In genomic region chr7:40827217-40828085, GRCh38 we compare ENCODE assay signal across 9 cellular contexts.
A peak's percentile ranks its signal among the peaks of the same experiment; 100 is the strongest.
DNase-seq lines count a peak whose midpoint lies in the region; TF ChIP-seq lines count a peak whose summit lies in the region.
"Had no signal": no experiment of that assay in that cellular context is flagged by ENCODE, and none has a peak within 500 bp of the region (broad histone marks: within the 10 kb centered on the region; RNA-seq: fewer than 3 reads in every experiment).

No MANE protein-coding gene starts in this region.

- H3K4me1 ChIP-seq in HUES6 (ENCODE audit: control insufficient read depth, insufficient read depth, low read length): peaks cover 22% of the 10 kb centered on the region
- no peaks in the 10 kb centered on the region for H3K4me1 ChIP-seq in thymus (ENCODE audit: control insufficient read depth, insufficient read depth, low read length)
- H3K4me1 ChIP-seq: left lung had no signal

- POLR2A ChIA-PET in MCF 10A (lab: Yijun Ruan, JAX): interaction anchor here (0.6 to 1.7 kb wide), 6 partner anchors 8 to 159 kb away, joined by 3 to 7 read pairs (median 3); no protein-coding TSS in a partner anchor

- peak overlapping the region; percentile 77 for H3K27ac Mint-ChIP-seq in MCF 10A (ENCODE audit: low read depth, unreplicated experiment)

- H3K27me3 ChIP-seq in HUES6 (ENCODE audit: control insufficient read depth, insufficient read depth, low read length): no peaks in the 10 kb centered on the region
- no peaks in the 10 kb centered on the region for H3K27me3 ChIP-seq in thymus (ENCODE audit: control insufficient read depth, insufficient read depth)
- H3K27me3 ChIP-seq: left lung had no signal

- no peak for TF ChIP-seq CTCF in MCF 10A (IDR thresholded peaks at IDR 0.05; ENCODE audit: unreplicated experiment)

- no peak overlapping the region for H3K4me3 Mint-ChIP-seq in MCF 10A (ENCODE audit: unreplicated experiment)

- H3K27me3 Mint-ChIP-seq in MCF 10A (ENCODE audit: insufficient read depth, unreplicated experiment): no peaks in the 10 kb centered on the region

- H3K27ac ChIP-seq in HUES6 (ENCODE audit: low read depth, low read length) (0 out of 2 replicates have a peak overlapping the region, but pooled peaks have one; percentile 15), thymus (ENCODE audit: low read depth) (peak overlapping the region; percentile 54)
- H3K27ac ChIP-seq: left lung had no signal

- intact Hi-C loops in MCF 10A (cut with micrococcal nuclease): no loop called here

- no peaks in the 10 kb centered on the region for H3K9me3 ChIP-seq in HUES6 (ENCODE audit: control insufficient read depth, insufficient read depth, low read depth, low read length)
- no peaks in the 10 kb centered on the region for H3K9me3 ChIP-seq in thymus (ENCODE audit: control insufficient read depth)
- H3K9me3 ChIP-seq: left lung had no signal

- H3K36me3 ChIP-seq in HUES6 (ENCODE audit: control insufficient read depth, insufficient read depth, low read length) (no peaks in the 10 kb centered on the region), thymus (ENCODE audit: control insufficient read depth, insufficient read depth) (no peaks in the 10 kb centered on the region)
- H3K36me3 ChIP-seq: left lung had no signal

- DNase-seq in MCF 10A (ENCODE audit: unreplicated experiment): peak; percentile 25
- peak; percentile 18 for DNase-seq in kidney tubule cell (ENCODE audit: low spot score)
- no peak for DNase-seq in DMS153 treated with DMSO at 0.1 percent for 48 hours (lab: John Stamatoyannopoulos, UW; ENCODE audit: unreplicated experiment)
- no peak for DNase-seq in hippocampal formation (lab: John Stamatoyannopoulos, UW)
- DNase-seq in DMS153 (lab: John Stamatoyannopoulos, UW): no peak
- DNase-seq: left lung, SHP77 treated with DMSO at 0.1 percent for 48 hours had no signal

- 91% methylated on average over 10 of the region's 10 CpGs for WGBS in thymus

- H3K4me1 Mint-ChIP-seq in MCF 10A (ENCODE audit: insufficient read depth, unreplicated experiment): peaks cover 42% of the 10 kb centered on the region

- H3K4me3 ChIP-seq in HUES6 (ENCODE audit: low read depth, low read length): no peak overlapping the region
- H3K4me3 ChIP-seq in thymus (ENCODE audit: low read length): no peak overlapping the region
- H3K4me3 ChIP-seq: left lung had no signal

- no peaks in the 10 kb centered on the region for H3K9me3 Mint-ChIP-seq in MCF 10A (ENCODE audit: unreplicated experiment)

- CTCF ChIA-PET in MCF 10A (lab: Yijun Ruan, JAX): interaction anchor here (0.6 to 1.8 kb wide), 10 partner anchors 9 to 883 kb away, joined by 3 to 6 read pairs (median 3); no protein-coding TSS in a partner anchor

- BruUV-seq in MCF 10A (replicated peaks; lab: Mats Ljungman, UMichigan): no TSS peak

- H3K9ac ChIP-seq in HUES6 (ENCODE audit: low read length): no peak overlapping the region

- no peaks in the 10 kb centered on the region for H3K36me3 Mint-ChIP-seq in MCF 10A (ENCODE audit: insufficient read depth, unreplicated experiment)

Comparison
In these comparisons a context has a peak if more than half of its experiments do, and no peak if none do; other contexts are left out.
1. DNase-seq: peak in MCF 10A (single experiment) and kidney tubule cell (single experiment); none in DMS153 treated with DMSO at 0.1 percent for 48 hours (single experiment), hippocampal formation (0 of 2) and DMS153 (single experiment).